In genomic region chr1:3468236-3469103, GRCh38 we compare ENCODE assay signal across 29 cellular contexts. TPM values are rescaled to one million over a fixed set of nuclear protein-coding genes. Genes with fewer than 3 reads are reported as not detected.
A peak's percentile ranks its signal among the peaks of the same experiment; 100 is the strongest.
DNase-seq lines count a peak whose midpoint lies in the region; ATAC-seq and TF ChIP-seq lines count a peak whose summit lies in the region.
"Had no signal": no experiment of that assay in that cellular context is flagged by ENCODE, and none has a peak within 500 bp of the region (broad histone marks: within the 10 kb centered on the region; RNA-seq: fewer than 3 reads in every experiment).

No MANE protein-coding gene starts in this region.

- intact Hi-C loops in left lung (cut with DNase I) (no loop called here), sigmoid colon (cut with DNase I) (no loop called here), mammary epithelial cell (cut with micrococcal nuclease) (no loop called here)

- dilution Hi-C loops in mammary epithelial cell (cut with HindIII; ENCODE audit: low sequenced_read_pairs), result loop anchor here (5.0 kb wide), 1 partner anchor 46 kb away; no protein-coding TSS in a partner anchor

- peak; percentile 62 for DNase-seq in epithelial cell of esophagus (ENCODE audit: low read depth)
- peak; percentile 29 to 74 for DNase-seq in left lung
- peak; percentile 66 for DNase-seq in sigmoid colon
- no peak for DNase-seq in GOT3 (lab: John Stamatoyannopoulos, UW)
- DNase-seq in foreskin melanocyte, result no peak
- DNase-seq in mammary epithelial cell, result no peak
- DNase-seq: activated CD4-positive, alpha-beta memory T cell treated with anti-CD3 and anti-CD28 coated beads for 36 hours; activated CD4-positive, CD25-positive, alpha-beta regulatory T cell; activated effector memory CD4-positive, alpha-beta T cell treated with Interleukin-2 at 50 U/mL for 16 hours; activated T-cell treated with anti-CD3 and anti-CD28 coated beads for 4 hours; effector CD4-positive, alpha-beta T cell; erythroblast; foreskin fibroblast; hypothalamus; naive B cell; NCI-H1092 treated with DMSO at 0.1 percent for 48 hours; NCI-H2029 treated with DMSO at 0.1 percent for 48 hours; NCI-H446 treated with DMSO at 0.1 percent for 48 hours; SHP77; stimulated activated CD8-positive, alpha-beta memory T cell treated with anti-CD3 and anti-CD28 coated beads, Interleukin-4, amount 100 ng/mL, for 48 hours; stomach; SW 1271; T1000 had no signal

- BruUV-seq in mammary epithelial cell (replicated peaks; lab: Mats Ljungman, UMichigan), result no TSS peak

- no peak overlapping the region for H2AFZ ChIP-seq in mammary epithelial cell (ENCODE audit: low read depth, low read length)

- TF ChIP-seq CTCF in HEK293 (tag by site-specific recombination; IDR thresholded peaks at IDR 0.05) (no peak), epithelial cell of esophagus (IDR thresholded peaks at IDR 0.05; ENCODE audit: insufficient read depth, low read depth, low read length, missing control alignments) (no peak), left lung (IDR thresholded peaks at IDR 0.05) (no peak), sigmoid colon (IDR thresholded peaks at IDR 0.05) (no peak), mammary epithelial cell (conservative IDR thresholded peaks at IDR 0.05 in 1 of 2, IDR thresholded peaks at IDR 0.05 in 1 of 2; ENCODE audit: extremely low read depth in 1 of 2, insufficient read depth in 1 of 2, low read depth in 1 of 2, low read length in 2 of 2) (no peak)

- H3K4me1 ChIP-seq in HEK293 (ENCODE audit: control insufficient read depth, insufficient read depth, low read length) (no peaks in the 10 kb centered on the region), left lung (peaks cover 0 to 4% of the 10 kb centered on the region in 2 donors), sigmoid colon (peaks cover 0 to 9% (median 3%) of the 10 kb centered on the region in 4 donors), mammary epithelial cell (ENCODE audit: insufficient read depth, low read length) (peaks cover 73% of the 10 kb centered on the region)
- H3K4me1 ChIP-seq: right lobe of liver had no signal

- POLR2A ChIA-PET in HEK293 (lab: Yijun Ruan, JAX), result no interaction called here

- no peaks in the 10 kb centered on the region for H4K20me1 ChIP-seq in mammary epithelial cell (ENCODE audit: insufficient read depth, low read length)

- no peak overlapping the region for H3K9ac ChIP-seq in mammary epithelial cell (ENCODE audit: insufficient read depth, low read length)

- H3K9me3 ChIP-seq in HEK293 (ENCODE audit: control insufficient read depth, insufficient read depth, low read depth, low read length) (no peaks in the 10 kb centered on the region), left lung (no peaks in the 10 kb centered on the region), sigmoid colon (no peaks in the 10 kb centered on the region), mammary epithelial cell (replicated peaks; ENCODE audit: insufficient read depth, low read length) (no peaks in the 10 kb centered on the region)
- H3K9me3 ChIP-seq: right lobe of liver, stomach had no signal

- no peak overlapping the region for H3K4me2 ChIP-seq in mammary epithelial cell (ENCODE audit: insufficient read depth, low read depth, low read length)

- no peaks in the 10 kb centered on the region for H3K27me3 ChIP-seq in left lung
- H3K27me3 ChIP-seq in sigmoid colon, result peaks cover 0 to 31% (median 0%) of the 10 kb centered on the region in 3 donors
- no peaks in the 10 kb centered on the region for H3K27me3 ChIP-seq in mammary epithelial cell (ENCODE audit: insufficient read depth, low read length)
- H3K27me3 ChIP-seq: right lobe of liver had no signal

- peaks cover 0 to 5% of the 10 kb centered on the region in 2 experiments; a peak in 1 of 3 replicates for H3K36me3 ChIP-seq in HEK293 (ENCODE audit: control insufficient read depth in 2 of 2, insufficient read depth in 1 of 2, low read length in 2 of 2)
- H3K36me3 ChIP-seq in left lung, result no peaks in the 10 kb centered on the region
- no peaks in the 10 kb centered on the region for H3K36me3 ChIP-seq in sigmoid colon
- H3K36me3 ChIP-seq in mammary epithelial cell (ENCODE audit: insufficient read depth, low read length), result no peaks in the 10 kb centered on the region
- H3K36me3 ChIP-seq: right lobe of liver had no signal

- no peaks in the 10 kb centered on the region for H3K79me2 ChIP-seq in mammary epithelial cell (ENCODE audit: insufficient read depth, low read length)

- TF ChIP-seq EP300 in sigmoid colon (IDR thresholded peaks at IDR 0.05), result no peak

- H3K4me3 ChIP-seq in HEK293 (ENCODE audit: low read depth, low read length) (no peak overlapping the region), epithelial cell of esophagus (ENCODE audit: low read length) (no peak overlapping the region), left lung (no peak overlapping the region), sigmoid colon (no peak overlapping the region), mammary epithelial cell (replicated peaks in 1 of 3; ENCODE audit: insufficient read depth in 1 of 3, low read depth in 2 of 3, low read length in 3 of 3) (no peak overlapping the region)
- H3K4me3 ChIP-seq: right lobe of liver, stomach had no signal

- ATAC-seq in left lung (no peak), GM18517 (IDR thresholded peaks at IDR 0.05; ENCODE audit: unreplicated experiment) (no peak)
- ATAC-seq: right lobe of liver had no signal

- H3K27ac ChIP-seq in HEK293 (ENCODE audit: extremely low read depth, low read depth, low read length), result no peak overlapping the region
- H3K27ac ChIP-seq in left lung, result no peak overlapping the region
- H3K27ac ChIP-seq in sigmoid colon, result no peak overlapping the region
- no peak overlapping the region for H3K27ac ChIP-seq in mammary epithelial cell (ENCODE audit: insufficient read depth, low read depth, low read length)
- H3K27ac ChIP-seq: right lobe of liver, stomach had no signal

- no peak for TF ChIP-seq POLR2A in sigmoid colon (IDR thresholded peaks at IDR 0.05)

- CTCF ChIA-PET in HEK293 (lab: Yijun Ruan, JAX) (interaction anchor here (0.6 to 1.5 kb wide), 2 partner anchors 40 to 153 kb away, joined by 3 to 4 read pairs; no protein-coding TSS in a partner anchor), mammary epithelial cell (lab: Charles Lee; ENCODE audit: low non-redundant PET) (no interaction called here)

- 85 to 88% methylated on average over 34 of the region's 34 CpGs for WGBS in sigmoid colon, 2 donors
- WGBS in mammary epithelial cell (ENCODE audit: low coverage, missing lambda C conversion rate), result 86% methylated on average over 23 of the region's 34 CpGs

- in situ Hi-C loops in mammary epithelial cell (cut with MboI; ENCODE audit: low sequenced_read_pairs in 2 of 2), result no loop called here

TF ChIP-seq in HEK293, 187 proteins besides CTCF, POLR2A, EP300 and RAD21 (continues in another document):
- no peak for TF ChIP-seq ZNF266 (tag by site-specific recombination; IDR thresholded peaks at IDR 0.05; ENCODE audit: low read depth)
- TF ChIP-seq ZNF596 (tag by site-specific recombination; IDR thresholded peaks at IDR 0.05), result no peak
- TF ChIP-seq ZBTB26 (tag by site-specific recombination; optimal IDR thresholded peaks at IDR 0.05), result no peak
- TF ChIP-seq ZNF645 (tag by site-specific recombination; IDR thresholded peaks at IDR 0.05), result no peak
- no peak for TF ChIP-seq ZFP41 (tag by site-specific recombination; IDR thresholded peaks at IDR 0.05; ENCODE audit: borderline replicate concordance)
- no peak for TF ChIP-seq YY2 (tag by site-specific recombination; IDR thresholded peaks at IDR 0.05)
- TF ChIP-seq ZNF292 (tag by site-specific recombination; IDR thresholded peaks at IDR 0.05; ENCODE audit: borderline replicate concordance, low read depth), result no peak
- TF ChIP-seq ZFP69B (tag by site-specific recombination; IDR thresholded peaks at IDR 0.05), result no peak
- TF ChIP-seq ZNF366 (tag by site-specific recombination; conservative IDR thresholded peaks at IDR 0.05), result no peak
- peak; percentile 70 for TF ChIP-seq KLF1 (tag by site-specific recombination; IDR thresholded peaks at IDR 0.05)
- TF ChIP-seq KLF17 (tag by site-specific recombination; IDR thresholded peaks at IDR 0.05), result peak; percentile 79
- TF ChIP-seq ZNF37A (tag by site-specific recombination; IDR thresholded peaks at IDR 0.05), result no peak
- no peak for TF ChIP-seq HOXD13 (CRISPR knock-in tag; IDR thresholded peaks at IDR 0.05; ENCODE audit: borderline replicate concordance)
- TF ChIP-seq ZNF777 (tag by site-specific recombination; IDR thresholded peaks at IDR 0.05; ENCODE audit: borderline replicate concordance), result no peak
- TF ChIP-seq ZNF76 (tag by site-specific recombination; IDR thresholded peaks at IDR 0.05; ENCODE audit: borderline replicate concordance, low read depth), result no peak

RNA-seq across cellular contexts. Expression of gene ARHGEF16, which starts 14.0 kb away (rescaled TPM):
- total RNA-seq in left lung (10 to 100 TPM; 10.3 to 11.8 TPM), sigmoid colon (1 to 10 TPM in 2 of 4 donors, under 1 TPM in 2; 0.41 to 2.2 (median 0.78) TPM), mammary epithelial cell (1 to 10 TPM; 5.9 to 6.7 TPM)
- polyA plus RNA-seq in sigmoid colon (10 to 100 TPM; 44.4 to 51.8 (median 51.6) TPM), mammary epithelial cell (7.6 TPM)
- polyA minus RNA-seq in mammary epithelial cell, result 3.5 TPM
- total RNA-seq: CD8-positive, alpha-beta memory T cell; OCI-LY7 had no signal
- polyA plus RNA-seq: IgD-negative memory B cell had no signal

Comparison
In these comparisons a context has a peak if more than half of its experiments do, and no peak if none do; other contexts are left out.
1. DNase-seq: peak in epithelial cell of esophagus (single experiment), left lung (2 of 2) and sigmoid colon (single experiment); none in GOT3 (single experiment), foreskin melanocyte (single experiment) and mammary epithelial cell (single experiment).